ENCODE assay signal across 8 cellular contexts in genomic region chr9:128551652-128552152, GRCh38. TPM values are rescaled to one million over a fixed set of nuclear protein-coding genes. Genes with fewer than 3 reads are reported as not detected.
DNase-seq lines count a peak whose midpoint lies in the region; ATAC-seq, FAIRE-seq and TF ChIP-seq lines count a peak whose summit lies in the region.

No MANE protein-coding gene starts in this region.

- H3K4me1 ChIP-seq in OCI-LY3 (ENCODE audit: low read length) (peaks cover 27% of the 10 kb centered on the region), pancreas (peaks cover 7 to 24% (median 9%) of the 10 kb centered on the region in 3 donors)

- intact Hi-C loops in pancreas (cut with DNase I), result no loop called here

- H3K27me3 ChIP-seq in OCI-LY3 (ENCODE audit: low read depth, low read length) (no peaks in the 10 kb centered on the region), pancreas (no peaks in the 10 kb centered on the region)

- peak overlapping the region; percentile 79 for H3K9ac ChIP-seq in OCI-LY3 (ENCODE audit: low read length)

- H3K4me2 ChIP-seq in OCI-LY3 (ENCODE audit: low read length), result peak overlapping the region; percentile 85

- TF ChIP-seq CTCF in OCI-LY3 (IDR thresholded peaks at IDR 0.05; ENCODE audit: low read depth, low read length) (no peak), epithelial cell of proximal tubule (conservative IDR thresholded peaks at IDR 0.05; ENCODE audit: low read depth, low read length) (no peak), pancreas (IDR thresholded peaks at IDR 0.05) (no peak), GM13977 (IDR thresholded peaks at IDR 0.05; ENCODE audit: extremely low read depth, insufficient read depth, missing control alignments) (no peak)

- no peak overlapping the region for H3K27ac ChIP-seq in OCI-LY3 (ENCODE audit: low read length)
- peak overlapping the region; percentile 52 to 77 (median 61) for H3K27ac ChIP-seq in pancreas

- peaks cover 22% of the 10 kb centered on the region; the same call in 1 of the 2 replicates for H4K20me1 ChIP-seq in OCI-LY3 (ENCODE audit: insufficient read depth, low read length)

- peak; percentile 21 for ATAC-seq in GM19043 (IDR thresholded peaks at IDR 0.05; ENCODE audit: low read depth, unreplicated experiment)
- no peak for ATAC-seq in pancreas
- ATAC-seq in esophagus mucosa, result no peak

- WGBS in pancreas, 2 donors, result 3% methylated on average over 22 of the region's 22 CpGs

- DNase-seq in epithelial cell of proximal tubule (ENCODE audit: low read depth) (no peak), pancreas (no peak), NCI-H2227 (lab: John Stamatoyannopoulos, UW; ENCODE audit: unreplicated experiment) (no peak), GM13977 (ENCODE audit: low spot score) (no peak)
- DNase-seq in activated CD4-positive, alpha-beta T cell treated with anti-CD3 and anti-CD28 coated beads, Interleukin-2, amount 50 U/mL, for 4 hours, result no peak

- peaks cover 2% of the 10 kb centered on the region for H3K36me3 ChIP-seq in OCI-LY3 (replicated peaks; ENCODE audit: low read depth, low read length)
- no peaks in the 10 kb centered on the region for H3K36me3 ChIP-seq in pancreas

- no peak for FAIRE-seq in pancreas (lab: Jason Lieb, UNC)

- H3K9me3 ChIP-seq in OCI-LY3 (ENCODE audit: insufficient read depth, low read length) (no peaks in the 10 kb centered on the region), pancreas (no peaks in the 10 kb centered on the region)

- peak overlapping the region; percentile 96 for H2AFZ ChIP-seq in OCI-LY3 (ENCODE audit: low read depth, low read length)

- H3K79me2 ChIP-seq in OCI-LY3 (ENCODE audit: low read length), result peaks cover 29% of the 10 kb centered on the region

- H3K4me3 ChIP-seq in OCI-LY3 (ENCODE audit: low read length) (peak overlapping the region; percentile 94), epithelial cell of proximal tubule (ENCODE audit: low read depth, low read length) (peak overlapping the region; percentile 83), pancreas (peak overlapping the region; percentile 95 to 99 (median 96))

- in situ Hi-C loops in GM13977 (cut with MboI; ENCODE audit: low pct_unique_long_range_greater_than_20kb, low sequenced_read_pairs, unreplicated experiment), result no loop called here

RNA-seq across cellular contexts. Expression of gene SPTAN1, which starts 0.7 kb away (rescaled TPM):
- 166 and 193 TPM in 2 replicates for total RNA-seq in epithelial cell of proximal tubule
- 100 to 1,000 TPM in 2 of 6 donors, 10 to 100 TPM in 4; 58.6 to 155 (median 77.1) TPM for total RNA-seq in pancreas
- polyA plus RNA-seq in pancreas, result 100 to 1,000 TPM; 123 to 143 TPM
- 161 TPM for total RNA-seq in esophagus mucosa

RNA-seq across cellular contexts. Expression of gene GLE1, which starts 47.2 kb away (rescaled TPM):
- total RNA-seq in epithelial cell of proximal tubule (25.4 and 28.8 TPM in 2 replicates), pancreas (10 to 100 TPM in 1 of 6 donors, 1 to 10 TPM in 5; 4.8 to 11.1 (median 8.0) TPM), esophagus mucosa (22.5 TPM)
- polyA plus RNA-seq in pancreas, result 10 to 100 TPM in 1 of 2 donors, 1 to 10 TPM in 1; 5.1 to 11.2 TPM
